ENCODE assay signal across 1 cellular context in the genomic region with DNA sequence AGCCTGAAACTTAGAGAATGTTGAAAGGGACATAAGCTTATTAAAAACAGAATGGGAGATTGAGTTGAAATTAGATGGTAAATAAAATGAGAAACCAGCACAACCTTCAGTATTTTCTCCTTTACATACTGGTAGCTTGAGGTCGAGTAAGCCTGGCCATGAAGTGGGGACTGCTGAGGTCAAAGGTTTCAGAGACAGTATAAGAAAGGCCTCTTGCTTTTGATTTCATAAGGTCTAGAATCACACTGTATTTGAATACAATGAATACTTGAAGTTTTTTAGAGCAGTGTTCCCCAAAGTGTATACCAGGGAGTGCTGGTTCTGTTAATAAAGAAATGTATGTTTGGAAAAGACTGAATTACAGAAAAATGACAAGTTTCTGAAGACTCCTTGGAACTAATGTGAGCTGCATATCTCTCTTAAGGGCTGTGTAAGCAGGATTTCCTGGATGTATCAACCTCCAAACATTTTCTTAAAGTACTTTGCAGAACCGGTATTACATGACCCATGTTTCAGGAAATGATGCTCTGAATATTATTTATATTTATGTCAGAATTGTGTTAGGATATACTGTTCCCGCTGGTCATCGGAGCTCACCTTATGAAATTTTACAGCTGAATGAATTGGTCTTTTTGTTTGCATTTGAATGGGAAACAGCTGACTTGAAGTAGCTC.
TF ChIP-seq lines count a peak whose summit lies in the region.

No MANE protein-coding gene starts in this region.

TF ChIP-seq in GM12878, 131 proteins besides CTCF, POLR2A, EP300 and RAD21 (continued from another document):
- TF ChIP-seq, protein P1, sequence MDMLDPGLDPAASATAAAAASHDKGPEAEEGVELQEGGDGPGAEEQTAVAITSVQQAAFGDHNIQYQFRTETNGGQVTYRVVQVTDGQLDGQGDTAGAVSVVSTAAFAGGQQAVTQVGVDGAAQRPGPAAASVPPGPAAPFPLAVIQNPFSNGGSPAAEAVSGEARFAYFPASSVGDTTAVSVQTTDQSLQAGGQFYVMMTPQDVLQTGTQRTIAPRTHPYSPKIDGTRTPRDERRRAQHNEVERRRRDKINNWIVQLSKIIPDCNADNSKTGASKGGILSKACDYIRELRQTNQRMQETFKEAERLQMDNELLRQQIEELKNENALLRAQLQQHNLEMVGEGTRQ (IDR thresholded peaks at IDR 0.05; ENCODE audit: borderline replicate concordance, low read depth, low read length), result no peak
- TF ChIP-seq MTA2 (IDR thresholded peaks at IDR 0.05; ENCODE audit: low read depth), result no peak
- TF ChIP-seq CBFB (IDR thresholded peaks at IDR 0.05; ENCODE audit: low read depth), result no peak
- TF ChIP-seq NR2C2 (IDR thresholded peaks at IDR 0.05; ENCODE audit: borderline replicate concordance, control insufficient read depth, insufficient read length, low read depth), result no peak
- TF ChIP-seq, protein P2, sequence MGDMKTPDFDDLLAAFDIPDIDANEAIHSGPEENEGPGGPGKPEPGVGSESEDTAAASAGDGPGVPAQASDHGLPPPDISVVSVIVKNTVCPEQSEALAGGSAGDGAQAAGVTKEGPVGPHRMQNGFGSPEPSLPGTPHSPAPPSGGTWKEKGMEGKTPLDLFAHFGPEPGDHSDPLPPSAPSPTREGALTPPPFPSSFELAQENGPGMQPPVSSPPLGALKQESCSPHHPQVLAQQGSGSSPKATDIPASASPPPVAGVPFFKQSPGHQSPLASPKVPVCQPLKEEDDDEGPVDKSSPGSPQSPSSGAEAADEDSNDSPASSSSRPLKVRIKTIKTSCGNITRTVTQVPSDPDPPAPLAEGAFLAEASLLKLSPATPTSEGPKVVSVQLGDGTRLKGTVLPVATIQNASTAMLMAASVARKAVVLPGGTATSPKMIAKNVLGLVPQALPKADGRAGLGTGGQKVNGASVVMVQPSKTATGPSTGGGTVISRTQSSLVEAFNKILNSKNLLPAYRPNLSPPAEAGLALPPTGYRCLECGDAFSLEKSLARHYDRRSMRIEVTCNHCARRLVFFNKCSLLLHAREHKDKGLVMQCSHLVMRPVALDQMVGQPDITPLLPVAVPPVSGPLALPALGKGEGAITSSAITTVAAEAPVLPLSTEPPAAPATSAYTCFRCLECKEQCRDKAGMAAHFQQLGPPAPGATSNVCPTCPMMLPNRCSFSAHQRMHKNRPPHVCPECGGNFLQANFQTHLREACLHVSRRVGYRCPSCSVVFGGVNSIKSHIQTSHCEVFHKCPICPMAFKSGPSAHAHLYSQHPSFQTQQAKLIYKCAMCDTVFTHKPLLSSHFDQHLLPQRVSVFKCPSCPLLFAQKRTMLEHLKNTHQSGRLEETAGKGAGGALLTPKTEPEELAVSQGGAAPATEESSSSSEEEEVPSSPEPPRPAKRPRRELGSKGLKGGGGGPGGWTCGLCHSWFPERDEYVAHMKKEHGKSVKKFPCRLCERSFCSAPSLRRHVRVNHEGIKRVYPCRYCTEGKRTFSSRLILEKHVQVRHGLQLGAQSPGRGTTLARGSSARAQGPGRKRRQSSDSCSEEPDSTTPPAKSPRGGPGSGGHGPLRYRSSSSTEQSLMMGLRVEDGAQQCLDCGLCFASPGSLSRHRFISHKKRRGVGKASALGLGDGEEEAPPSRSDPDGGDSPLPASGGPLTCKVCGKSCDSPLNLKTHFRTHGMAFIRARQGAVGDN (IDR thresholded peaks at IDR 0.05), result no peak
- TF ChIP-seq TCF12 (IDR thresholded peaks at IDR 0.05; ENCODE audit: low read depth, low read length), result no peak
- TF ChIP-seq NFXL1 (IDR thresholded peaks at IDR 0.05; ENCODE audit: borderline replicate concordance), result no peak
- TF ChIP-seq TCF7 (IDR thresholded peaks at IDR 0.05; ENCODE audit: borderline replicate concordance), result no peak
- TF ChIP-seq CREB1 (IDR thresholded peaks at IDR 0.05; ENCODE audit: low read depth), result no peak
- no peak for TF ChIP-seq EZH2 (IDR thresholded peaks at IDR 0.05; ENCODE audit: borderline replicate concordance, control insufficient read depth, low read depth, low read length)
- TF ChIP-seq, protein P3, sequence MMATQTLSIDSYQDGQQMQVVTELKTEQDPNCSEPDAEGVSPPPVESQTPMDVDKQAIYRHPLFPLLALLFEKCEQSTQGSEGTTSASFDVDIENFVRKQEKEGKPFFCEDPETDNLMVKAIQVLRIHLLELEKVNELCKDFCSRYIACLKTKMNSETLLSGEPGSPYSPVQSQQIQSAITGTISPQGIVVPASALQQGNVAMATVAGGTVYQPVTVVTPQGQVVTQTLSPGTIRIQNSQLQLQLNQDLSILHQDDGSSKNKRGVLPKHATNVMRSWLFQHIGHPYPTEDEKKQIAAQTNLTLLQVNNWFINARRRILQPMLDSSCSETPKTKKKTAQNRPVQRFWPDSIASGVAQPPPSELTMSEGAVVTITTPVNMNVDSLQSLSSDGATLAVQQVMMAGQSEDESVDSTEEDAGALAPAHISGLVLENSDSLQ (IDR thresholded peaks at IDR 0.05), result no peak
- TF ChIP-seq RB1 (IDR thresholded peaks at IDR 0.05; ENCODE audit: borderline replicate concordance), result no peak
- TF ChIP-seq ASH2L (IDR thresholded peaks at IDR 0.05; ENCODE audit: borderline replicate concordance, low read depth), result no peak
